ENCODE assay signal across 8 cellular contexts in the genomic region with DNA sequence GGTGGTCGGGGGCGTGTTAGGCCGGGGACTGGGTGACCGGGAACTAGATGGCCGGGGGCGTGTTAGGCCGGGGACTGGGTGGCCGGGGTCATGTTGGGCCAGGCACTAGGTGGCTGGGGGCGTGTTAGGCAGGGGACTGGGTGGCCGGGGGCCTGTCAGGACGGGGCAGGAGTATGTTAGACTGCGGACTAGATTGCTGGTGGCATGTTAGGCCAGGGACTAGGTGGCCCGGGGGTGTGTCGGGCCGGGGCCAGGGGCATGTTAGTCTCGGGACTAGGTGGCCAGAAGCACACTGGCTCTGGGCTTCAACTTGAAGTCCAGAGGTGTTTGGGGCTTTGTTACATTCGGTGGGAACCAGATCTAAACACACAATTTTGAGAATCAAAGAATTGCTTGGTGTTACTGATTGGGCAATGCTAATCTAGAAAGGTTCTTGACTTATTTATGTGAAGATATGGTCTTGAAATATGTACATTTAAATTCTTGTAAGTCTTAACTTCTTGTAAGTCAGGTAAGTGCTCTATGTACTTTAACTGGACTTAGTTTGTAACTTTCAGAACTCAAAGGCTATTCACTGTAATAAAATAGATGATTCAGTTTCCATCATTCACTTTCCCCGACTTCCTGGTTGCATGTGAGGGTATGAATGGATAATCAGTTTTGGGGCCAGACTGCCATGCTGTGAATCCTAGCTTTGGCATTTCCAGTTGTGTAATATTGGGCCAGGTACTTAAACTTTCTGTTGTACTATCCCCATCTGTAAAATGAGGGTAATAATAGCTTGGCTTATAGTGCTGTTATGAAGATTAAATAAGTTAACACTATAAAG.
DNase-seq lines count a peak whose midpoint lies in the region; ATAC-seq lines count a peak whose summit lies in the region.

No MANE protein-coding gene starts in this region.

- H3K36me3 ChIP-seq in adipocyte (ENCODE audit: control insufficient read depth, insufficient read depth, low read length, severe bottlenecking) (no peaks in the 10 kb centered on the region), iPS-20b (ENCODE audit: insufficient read depth, low read depth, low read length) (no peaks in the 10 kb centered on the region)

- ATAC-seq in GM18520 (IDR thresholded peaks at IDR 0.05; ENCODE audit: unreplicated experiment) (no peak), HG02973 (IDR thresholded peaks at IDR 0.05; ENCODE audit: unreplicated experiment) (no peak)

- H3K4me3 ChIP-seq in adipocyte (ENCODE audit: low read length) = peak overlapping the region; percentile 89
- peak overlapping the region; percentile 79 for H3K4me3 ChIP-seq in iPS-20b (ENCODE audit: low read length)

- DNase-seq in EL (peak; percentile 65), HPDE6-E6E7 (ENCODE audit: extremely low spot score) (peak; percentile 46), adipocyte (ENCODE audit: low read depth) (peak; percentile 34)
- DNase-seq in stimulated activated CD8-positive, alpha-beta memory T cell treated with anti-CD3 and anti-CD28 coated beads, Interleukin-4, amount 100 ng/mL, for 48 hours = no peak

- H3K27me3 ChIP-seq in adipocyte (replicated peaks; ENCODE audit: control insufficient read depth, insufficient read depth, low read length) (no peaks in the 10 kb centered on the region), iPS-20b (ENCODE audit: insufficient read depth, low read length) (no peaks in the 10 kb centered on the region; the same call in 1 of the 2 replicates)

- H3K27ac ChIP-seq in iPS-20b (ENCODE audit: low read length) = no peak overlapping the region

- H3K9me3 ChIP-seq in adipocyte (ENCODE audit: control insufficient read depth, low read length) (no peaks in the 10 kb centered on the region), iPS-20b (ENCODE audit: insufficient read depth, low read depth, low read length) (no peaks in the 10 kb centered on the region)

- H3K27ac Mint-ChIP-seq in stimulated activated naive CD8-positive, alpha-beta T cell treated with anti-CD3 and anti-CD28 coated beads, Interleukin-15, Interleukin-2, amounts not matched to agents 100 ng/mL and 50 ng/mL, for 24 hours = peak overlapping the region; percentile 21

- H3K36me3 Mint-ChIP-seq in stimulated activated naive CD8-positive, alpha-beta T cell treated with anti-CD3 and anti-CD28 coated beads, Interleukin-15, Interleukin-2, amounts not matched to agents 100 ng/mL and 50 ng/mL, for 24 hours (ENCODE audit: low read depth) = peaks cover 11% of the 10 kb centered on the region

- H3K9ac ChIP-seq in adipocyte (ENCODE audit: low read length) = peak overlapping the region; percentile 91
- H3K9ac ChIP-seq in iPS-20b (ENCODE audit: low read depth, low read length) = peak overlapping the region; percentile 63; the same call in 1 of the 2 replicates

- H3K27me3 Mint-ChIP-seq in stimulated activated naive CD8-positive, alpha-beta T cell treated with anti-CD3 and anti-CD28 coated beads, Interleukin-15, Interleukin-2, amounts not matched to agents 100 ng/mL and 50 ng/mL, for 24 hours = no peaks in the 10 kb centered on the region

- H3K4me1 ChIP-seq in adipocyte (ENCODE audit: control insufficient read depth, insufficient read depth, low read length) = peaks cover 19% of the 10 kb centered on the region
- no peaks in the 10 kb centered on the region for H3K4me1 ChIP-seq in iPS-20b (ENCODE audit: insufficient read depth, low read length)

- no peaks in the 10 kb centered on the region for H3K9me3 Mint-ChIP-seq in stimulated activated naive CD8-positive, alpha-beta T cell treated with anti-CD3 and anti-CD28 coated beads, Interleukin-15, Interleukin-2, amounts not matched to agents 100 ng/mL and 50 ng/mL, for 24 hours

- H3K4me1 Mint-ChIP-seq in stimulated activated naive CD8-positive, alpha-beta T cell treated with anti-CD3 and anti-CD28 coated beads, Interleukin-15, Interleukin-2, amounts not matched to agents 100 ng/mL and 50 ng/mL, for 24 hours (ENCODE audit: low read depth) = peaks cover 27% of the 10 kb centered on the region

- peak overlapping the region; percentile 84 for H3K4me3 Mint-ChIP-seq in stimulated activated naive CD8-positive, alpha-beta T cell treated with anti-CD3 and anti-CD28 coated beads, Interleukin-15, Interleukin-2, amounts not matched to agents 100 ng/mL and 50 ng/mL, for 24 hours
